In genomic region chr13:99322297-99323103, GRCh38 we compare ENCODE assay signal across 9 cellular contexts. TPM values are rescaled to one million over a fixed set of nuclear protein-coding genes. Genes with fewer than 3 reads are reported as not detected.
DNase-seq lines count a peak whose midpoint lies in the region; ATAC-seq and TF ChIP-seq lines count a peak whose summit lies in the region.
"Had no signal": no experiment of that assay in that cellular context is flagged by ENCODE, and none has a peak within 500 bp of the region (broad histone marks: within the 10 kb centered on the region; RNA-seq: fewer than 3 reads in every experiment).

No MANE protein-coding gene starts in this region.

- H3K9me3 ChIP-seq in esophagus squamous epithelium = no peaks in the 10 kb centered on the region

- no peak for TF ChIP-seq POLR2A in esophagus squamous epithelium (IDR thresholded peaks at IDR 0.05)

- peak; percentile 83 for DNase-seq in AG10803 (ENCODE audit: low read depth)
- DNase-seq in T-helper 1 cell = peak in 4 of 5 donors; percentile 35 to 85 (median 44)
- DNase-seq in esophagus squamous epithelium (lab: John Stamatoyannopoulos, UW) = no peak
- no peak for DNase-seq in stimulated activated naive CD8-positive, alpha-beta T cell treated with anti-CD3 and anti-CD28 coated beads, Interleukin-15, Interleukin-2, amounts not matched to agents 100 U/mL and 50 U/mL, for 24 hours
- no peak for DNase-seq in NCI-H2171 treated with DMSO at 0.1 percent for 48 hours (lab: John Stamatoyannopoulos, UW)
- DNase-seq in NCI-H1417 treated with DMSO at 0.1 percent for 48 hours (lab: John Stamatoyannopoulos, UW) = no peak

- intact Hi-C loops in esophagus squamous epithelium (cut with DNase I) = no loop called here

- H3K36me3 ChIP-seq in esophagus squamous epithelium = peaks cover 0 to 49% (median 0%) of the 10 kb centered on the region in 3 donors

- no peaks in the 10 kb centered on the region for H3K27me3 ChIP-seq in esophagus squamous epithelium

- H3K4me3 ChIP-seq in AG10803 (ENCODE audit: low read length) (no peak overlapping the region), esophagus squamous epithelium (no peak overlapping the region)

- TF ChIP-seq CTCF in AG10803 (conservative IDR thresholded peaks at IDR 0.05; ENCODE audit: low read length) (no peak), esophagus squamous epithelium (IDR thresholded peaks at IDR 0.05) (no peak)

- 56 to 66% methylated on average over 10 of the region's 10 CpGs for WGBS in esophagus squamous epithelium, 2 donors

- H3K4me1 ChIP-seq in esophagus squamous epithelium = peaks cover 13 to 41% (median 22%) of the 10 kb centered on the region in 3 donors

- peak overlapping the region; percentile 13 to 68 (median 53) for H3K27ac ChIP-seq in esophagus squamous epithelium

- ATAC-seq in GM19043 (IDR thresholded peaks at IDR 0.05; ENCODE audit: low read depth, unreplicated experiment) (peak; percentile 78), HG03139 (IDR thresholded peaks at IDR 0.05; ENCODE audit: unreplicated experiment) (peak; percentile 62)
- peak; percentile 90 for ATAC-seq in stimulated activated naive CD8-positive, alpha-beta T cell treated with anti-CD3 and anti-CD28 coated beads, Interleukin-15, Interleukin-2, amounts not matched to agents 100 U/mL and 50 U/mL, for 24 hours

RNA-seq across cellular contexts. Expression of gene GPR183, which starts 15.3 kb away (rescaled TPM):
- 1 to 10 TPM in 3 of 4 donors, under 1 TPM in 1; 0.53 to 9.5 (median 3.2) TPM for total RNA-seq in esophagus squamous epithelium
- total RNA-seq: H1 had no signal

Comparison
In these comparisons a context has a peak if more than half of its experiments do, and no peak if none do; other contexts are left out.
1. DNase-seq: peak in AG10803 (single experiment) and T-helper 1 cell (4 of 5); none in esophagus squamous epithelium (single experiment), stimulated activated naive CD8-positive, alpha-beta T cell treated with anti-CD3 and anti-CD28 coated beads, Interleukin-15, Interleukin-2, amounts not matched to agents 100 U/mL and 50 U/mL, for 24 hours (single experiment), NCI-H2171 treated with DMSO at 0.1 percent for 48 hours (single experiment) and NCI-H1417 treated with DMSO at 0.1 percent for 48 hours (single experiment).
2. Peak in every context shown above with its lines, with median percentiles within 50 percentile points of each other: ATAC-seq.